ENCODE assay signal across 11 cellular contexts in genomic region chr9:134307223-134307600, GRCh38.
"Had no signal": no experiment of that assay in that cellular context is flagged by ENCODE, and none has a peak within 500 bp of the region (broad histone marks: within the 10 kb centered on the region; RNA-seq: fewer than 3 reads in every experiment).

No MANE protein-coding gene starts in this region.

- H3K9me3 ChIP-seq: ovary, testis had no signal

- H3K4me1 ChIP-seq: testis had no signal

- H3K27me3 ChIP-seq: ovary, testis had no signal

- ATAC-seq: stimulated activated naive CD8-positive, alpha-beta T cell treated with anti-CD3 and anti-CD28 coated beads, Interleukin-15, amount 100 ng/mL, for 72 hours had no signal

- H3K27me3 Mint-ChIP-seq: brain; stimulated activated naive CD8-positive, alpha-beta T cell treated with anti-CD3 and anti-CD28 coated beads, Interleukin-15, amount 100 ng/mL, for 72 hours had no signal

- H3K27ac ChIP-seq: ovary, testis had no signal

- H3K36me3 Mint-ChIP-seq: activated naive CD8-positive, alpha-beta T cell treated with anti-CD3 and anti-CD28 coated beads for 36 hours; brain had no signal

- H3K4me3 Mint-ChIP-seq: activated CD4-positive, alpha-beta T cell treated with anti-CD3 and anti-CD28 coated beads, Interleukin-2, amount 10 ng/mL, durations not matched to agents 7 days and 5 days; activated naive CD8-positive, alpha-beta T cell treated with anti-CD3 and anti-CD28 coated beads for 36 hours; brain; central memory CD8-positive, alpha-beta T cell; nephron; stimulated activated naive CD8-positive, alpha-beta T cell treated with anti-CD3 and anti-CD28 coated beads, Interleukin-15, amount 100 ng/mL, for 72 hours had no signal

- H3K4me3 ChIP-seq: ovary, testis had no signal

- H3K4me1 Mint-ChIP-seq: activated naive CD8-positive, alpha-beta T cell treated with anti-CD3 and anti-CD28 coated beads for 36 hours; central memory CD8-positive, alpha-beta T cell; nephron; stimulated activated naive CD8-positive, alpha-beta T cell treated with anti-CD3 and anti-CD28 coated beads, Interleukin-15, amount 100 ng/mL, for 72 hours had no signal

- H3K36me3 ChIP-seq: ovary had no signal

- DNase-seq: activated CD4-positive, alpha-beta T cell treated with anti-CD3 and anti-CD28 coated beads, Interleukin-2, amount 10 ng/mL, durations not matched to agents 7 days and 5 days; activated CD8-positive, alpha-beta memory T cell treated with anti-CD3 and anti-CD28 coated beads, Interleukin-2, amount 50 U/mL, for 48 hours; activated naive CD8-positive, alpha-beta T cell treated with anti-CD3 and anti-CD28 coated beads for 36 hours; head of caudate nucleus; stimulated activated naive CD8-positive, alpha-beta T cell treated with anti-CD3 and anti-CD28 coated beads, Interleukin-15, amount 100 ng/mL, for 72 hours; T-helper 9 cell; testis had no signal

- H3K27ac Mint-ChIP-seq: activated CD4-positive, alpha-beta T cell treated with anti-CD3 and anti-CD28 coated beads, Interleukin-2, amount 10 ng/mL, durations not matched to agents 7 days and 5 days; activated naive CD8-positive, alpha-beta T cell treated with anti-CD3 and anti-CD28 coated beads for 36 hours; nephron; stimulated activated naive CD8-positive, alpha-beta T cell treated with anti-CD3 and anti-CD28 coated beads, Interleukin-15, amount 100 ng/mL, for 72 hours had no signal

- H3K9me3 Mint-ChIP-seq: activated naive CD8-positive, alpha-beta T cell treated with anti-CD3 and anti-CD28 coated beads for 36 hours; central memory CD8-positive, alpha-beta T cell; stimulated activated naive CD8-positive, alpha-beta T cell treated with anti-CD3 and anti-CD28 coated beads, Interleukin-15, amount 100 ng/mL, for 72 hours had no signal
